In the genomic region with DNA sequence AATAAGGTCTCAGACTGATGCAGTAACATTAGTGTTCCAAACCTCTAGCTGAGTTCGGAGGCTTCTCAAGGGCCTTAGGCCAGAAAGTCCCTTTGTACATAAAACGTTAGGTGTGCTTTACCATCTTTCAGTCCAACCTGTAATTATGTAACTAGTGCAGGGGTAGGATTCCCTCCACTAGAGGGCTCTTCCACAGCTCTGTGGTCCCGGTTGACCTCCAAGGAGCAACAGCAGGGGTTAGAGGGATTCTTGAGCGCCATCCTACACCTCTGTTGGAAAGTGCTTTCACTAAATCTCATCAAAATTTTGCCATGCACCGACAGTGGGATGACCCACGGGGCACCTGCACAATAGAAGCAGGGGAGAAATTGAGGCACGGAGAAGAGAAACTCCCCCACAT, we compare ENCODE assay signal across 9 cellular contexts.
A peak's percentile ranks its signal among the peaks of the same experiment; 100 is the strongest.
DNase-seq lines count a peak whose midpoint lies in the region; ATAC-seq, FAIRE-seq and TF ChIP-seq lines count a peak whose summit lies in the region.
"Had no signal": no experiment of that assay in that cellular context is flagged by ENCODE, and none has a peak within 500 bp of the region (broad histone marks: within the 10 kb centered on the region; RNA-seq: fewer than 3 reads in every experiment).

No MANE protein-coding gene starts in this region.

- H3K4me3 Mint-ChIP-seq in endodermal cell, result no peak overlapping the region

- no peaks in the 10 kb centered on the region for H4K20me1 ChIP-seq in Karpas-422 (ENCODE audit: insufficient read depth, low read depth, low read length)

- H2AFZ ChIP-seq in Karpas-422 (ENCODE audit: low read length), result no peak overlapping the region

- DNase-seq in Karpas-422, result peak; percentile 64
- DNase-seq in endodermal cell, result peak; percentile 81
- no peak for DNase-seq in frontal cortex (ENCODE audit: low spot score in 2 of 2)
- no peak for DNase-seq in NCI-H1417 treated with DMSO at 0.1 percent for 48 hours (lab: John Stamatoyannopoulos, UW)
- no peak for DNase-seq in caudate nucleus (lab: John Stamatoyannopoulos, UW)
- DNase-seq in T1000 (lab: John Stamatoyannopoulos, UW), result no peak
- DNase-seq: activated CD4-positive, alpha-beta T cell treated with anti-CD3 and anti-CD28 coated beads, Interleukin-2, amount 50 U/mL, for 4 hours had no signal

- H3K9me3 ChIP-seq in Karpas-422 (ENCODE audit: low read length) (0 out of 2 replicates have a peak, but pooled peaks cover 4% of the 10 kb centered on the region), endodermal cell (ENCODE audit: control insufficient read depth, low read length) (no peaks in the 10 kb centered on the region)

- no peaks in the 10 kb centered on the region for H3K9me2 ChIP-seq in Karpas-422 (replicated peaks; ENCODE audit: insufficient read depth, low read length)

- H3K4me3 ChIP-seq in Karpas-422 (ENCODE audit: low read length) (no peak overlapping the region), endodermal cell (ENCODE audit: low read length) (no peak overlapping the region)

- H3K36me3 Mint-ChIP-seq in endodermal cell (ENCODE audit: low read depth), result no peaks in the 10 kb centered on the region

- H3K9ac ChIP-seq in Karpas-422 (ENCODE audit: low read length), result no peak overlapping the region
- H3K9ac ChIP-seq in endodermal cell (ENCODE audit: extremely low read depth, low read length, poor library complexity, severe bottlenecking), result no peak overlapping the region

- H3K79me2 ChIP-seq in Karpas-422 (ENCODE audit: low read length), result no peaks in the 10 kb centered on the region

- no peak for FAIRE-seq in frontal cortex (lab: Jason Lieb, UNC)

- H3K27me3 Mint-ChIP-seq in endodermal cell (ENCODE audit: insufficient read depth), result no peaks in the 10 kb centered on the region

- peak; percentile 63 for ATAC-seq in GM21390 (IDR thresholded peaks at IDR 0.05; ENCODE audit: unreplicated experiment)

- TF ChIP-seq CTCF in C4-2B (conservative IDR thresholded peaks at IDR 0.05) (peak; percentile 75), endodermal cell (conservative IDR thresholded peaks at IDR 0.05) (peak; percentile 90)

- peaks cover 12% of the 10 kb centered on the region for H3K4me1 Mint-ChIP-seq in endodermal cell

- no peak overlapping the region for H3K4me2 ChIP-seq in Karpas-422 (ENCODE audit: low read depth, low read length, poor library complexity, severe bottlenecking)

- no peaks in the 10 kb centered on the region for H3K27me3 ChIP-seq in Karpas-422 (ENCODE audit: low read length)
- peaks cover 5% of the 10 kb centered on the region for H3K27me3 ChIP-seq in endodermal cell (ENCODE audit: control insufficient read depth, insufficient read depth, low read length, poor library complexity, severe bottlenecking)

- no peaks in the 10 kb centered on the region for H3K36me3 ChIP-seq in Karpas-422 (ENCODE audit: insufficient read depth, low read length)
- H3K36me3 ChIP-seq in endodermal cell (ENCODE audit: control insufficient read depth, insufficient read depth, low read length), result no peaks in the 10 kb centered on the region

- no peaks in the 10 kb centered on the region for H3K9me3 Mint-ChIP-seq in endodermal cell

- no peak overlapping the region for H3K27ac Mint-ChIP-seq in endodermal cell

- H3K4me1 ChIP-seq in Karpas-422 (ENCODE audit: low read length) (no peaks in the 10 kb centered on the region), endodermal cell (ENCODE audit: control insufficient read depth, insufficient read depth, low read length) (no peaks in the 10 kb centered on the region)

- no peak overlapping the region for H3K27ac ChIP-seq in C4-2B
- no peak overlapping the region for H3K27ac ChIP-seq in Karpas-422 (ENCODE audit: low read length)
- no peak overlapping the region for H3K27ac ChIP-seq in endodermal cell (ENCODE audit: low read depth, low read length)
- no peak overlapping the region for H3K27ac ChIP-seq in caudate nucleus (ENCODE audit: low read depth, low read length)

- WGBS in endodermal cell (ENCODE audit: insufficient coverage in 1 of 2, insufficient read length in 1 of 2), 2 experiments, result 59 to 60% methylated on average over 2 to 7 of the region's 7 CpGs

Comparison
In these comparisons a context has a peak if more than half of its experiments do, and no peak if none do; other contexts are left out.
1. DNase-seq: peak in Karpas-422 (single experiment) and endodermal cell (single experiment); none in frontal cortex (0 of 2), NCI-H1417 treated with DMSO at 0.1 percent for 48 hours (single experiment), caudate nucleus (0 of 61) and T1000 (single experiment).